Comparison of ENCODE assay signal across 21 cellular contexts in the genomic region with DNA sequence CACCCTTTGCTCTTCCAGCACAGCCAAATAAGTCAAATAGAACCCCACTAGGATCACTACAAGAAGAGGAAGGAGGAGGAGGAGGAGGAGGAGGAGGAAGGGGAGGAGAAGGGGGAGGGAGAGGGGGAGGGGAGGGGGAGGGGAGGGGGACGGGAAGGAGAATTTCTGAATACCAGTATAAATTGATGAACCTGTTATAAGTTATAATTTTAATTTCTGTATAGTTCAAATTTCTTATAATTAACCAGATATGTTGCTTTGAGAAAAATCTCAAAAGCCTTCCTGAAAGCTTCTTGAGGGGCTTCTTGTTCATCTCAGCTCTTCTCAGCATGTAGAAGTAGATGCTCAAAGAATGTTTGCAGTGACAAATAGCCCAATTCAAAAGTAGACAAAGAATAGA. TPM values are rescaled to one million over a fixed set of nuclear protein-coding genes. Genes with fewer than 3 reads are reported as not detected.
A peak's percentile ranks its signal among the peaks of the same experiment; 100 is the strongest.
DNase-seq lines count a peak whose midpoint lies in the region; ATAC-seq, FAIRE-seq and TF ChIP-seq lines count a peak whose summit lies in the region.
"Had no signal": no experiment of that assay in that cellular context is flagged by ENCODE, and none has a peak within 500 bp of the region (broad histone marks: within the 10 kb centered on the region; RNA-seq: fewer than 3 reads in every experiment).

No MANE protein-coding gene starts in this region.

- H3K4me1 ChIP-seq in A549 (peaks cover 74% of the 10 kb centered on the region), HCT116 (ENCODE audit: control insufficient read depth in 1 of 2, insufficient read depth in 2 of 2, low read length in 2 of 2) (peaks cover 27 to 49% of the 10 kb centered on the region in 2 experiments), K562 (replicated peaks in 1 of 2; ENCODE audit: control insufficient read depth in 2 of 2, insufficient read depth in 2 of 2, low read length in 2 of 2) (no peaks in the 10 kb centered on the region)
- H3K4me1 ChIP-seq: Caco-2 had no signal

- H3K4me3 ChIP-seq in A549 (no peak overlapping the region), HCT116 (replicated peaks in 1 of 2; ENCODE audit: low read depth in 1 of 2, low read length in 2 of 2) (no peak overlapping the region), K562 (no peak overlapping the region)
- H3K4me3 ChIP-seq: BLaER1 treated with 17β-estradiol and CSF1 and Interleukin-3, amounts not matched to agents 10 nM and 100 nM had no signal

- H3K79me2 ChIP-seq in HCT116 (ENCODE audit: insufficient read depth, low read length) (no peaks in the 10 kb centered on the region), K562 (ENCODE audit: control insufficient read depth, insufficient read depth, low read length) (no peaks in the 10 kb centered on the region)

- POLR2A ChIA-PET in A549 (lab: Yijun Ruan, JAX) (no interaction called here), HCT116 (lab: Charles Lee) (no interaction called here), K562 (lab: Yijun Ruan, JAX) (no interaction called here)

- no peaks in the 10 kb centered on the region for H3K9me1 ChIP-seq in K562 (ENCODE audit: control insufficient read depth, insufficient read depth, low read length)

- TF ChIP-seq EP300 in A549 (IDR thresholded peaks at IDR 0.05) = no peak
- no peak for TF ChIP-seq EP300 in K562 (IDR thresholded peaks at IDR 0.05; ENCODE audit: low read length)

- no peak for TF ChIP-seq CTCF in A549 (IDR thresholded peaks at IDR 0.05)
- TF ChIP-seq CTCF in HCT116 (IDR thresholded peaks at IDR 0.05 in 2 of 3, conservative IDR thresholded peaks at IDR 0.05 in 1 of 3; ENCODE audit: borderline replicate concordance in 1 of 3, insufficient read depth in 1 of 3, low read depth in 2 of 3, low read length in 2 of 3) = no peak
- no peak for TF ChIP-seq CTCF in K562 (IDR thresholded peaks at IDR 0.05 in 2 of 3, conservative IDR thresholded peaks at IDR 0.05 in 1 of 3; ENCODE audit: insufficient read depth in 2 of 3, low read depth in 1 of 3, low read length in 3 of 3)

- in situ Hi-C loops in K562 (cut with MboI) = no loop called here

- peak overlapping the region; percentile 89 to 96 for H3K27ac ChIP-seq in A549
- H3K27ac ChIP-seq in HCT116 (ENCODE audit: low read depth, low read length) = no peak overlapping the region
- no peak overlapping the region for H3K27ac ChIP-seq in K562 (ENCODE audit: extremely low read depth, low read depth, low read length)
- H3K27ac ChIP-seq: BLaER1 treated with 17β-estradiol and CSF1 and Interleukin-3, amounts not matched to agents 10 nM and 100 nM; C4-2B had no signal

- no peak for ATAC-seq in A549
- ATAC-seq in HCT116 = no peak
- ATAC-seq in K562 = no peak
- ATAC-seq in GM21576 (IDR thresholded peaks at IDR 0.05; ENCODE audit: unreplicated experiment) = no peak
- ATAC-seq: CD8-positive, alpha-beta T cell had no signal

- intact Hi-C loops in HCT116 (cut with micrococcal nuclease) (loop anchor here (5.0 kb wide), 1 partner anchor 124 kb away; no protein-coding TSS in a partner anchor), K562 (cut with micrococcal nuclease) (no loop called here)

- no TSS peak for BruUV-seq in HCT116 (replicated peaks; lab: Mats Ljungman, UMichigan)
- BruUV-seq in K562 (replicated peaks; lab: Mats Ljungman, UMichigan) = no TSS peak

- H3K27me3 ChIP-seq in HCT116 (ENCODE audit: insufficient read depth, low read length) (no peaks in the 10 kb centered on the region; the same call in 1 of the 2 replicates), K562 (ENCODE audit: control insufficient read depth in 2 of 2, insufficient read depth in 2 of 2, low read length in 2 of 2) (peaks cover 0 to 5% of the 10 kb centered on the region in 2 experiments; a peak in 1 of 5 replicates)
- H3K27me3 ChIP-seq: BLaER1 treated with 17β-estradiol and CSF1 and Interleukin-3, amounts not matched to agents 10 nM and 100 nM had no signal

- H3K36me3 ChIP-seq in HCT116 (ENCODE audit: control insufficient read depth in 1 of 2, insufficient read depth in 2 of 2, low read length in 2 of 2) (no peaks in the 10 kb centered on the region), K562 (ENCODE audit: control insufficient read depth, insufficient read depth, low read length) (no peaks in the 10 kb centered on the region)
- H3K36me3 ChIP-seq: BLaER1 treated with 17β-estradiol and CSF1 and Interleukin-3, amounts not matched to agents 10 nM and 100 nM had no signal

- no peak for TF ChIP-seq POLR2A in A549 (IDR thresholded peaks at IDR 0.05; ENCODE audit: low read length)
- no peak for TF ChIP-seq POLR2A in HCT116 (IDR thresholded peaks at IDR 0.05; ENCODE audit: borderline replicate concordance, extremely low read depth, insufficient read depth, insufficient read length)
- TF ChIP-seq POLR2A in K562 (conservative IDR thresholded peaks at IDR 0.05) = no peak

- 56% methylated on average over 1 of the region's 1 CpG for WGBS in A549 (ENCODE audit: missing lambda C conversion rate)
- no CpG with 5 or more reads among the region's 1 CpG for WGBS in K562 (ENCODE audit: insufficient coverage, low coverage, missing lambda C conversion rate)

- H3K9ac ChIP-seq in HCT116 (ENCODE audit: low read length) (no peak overlapping the region), K562 (ENCODE audit: insufficient read depth in 1 of 2, low read depth in 2 of 2, low read length in 2 of 2) (no peak overlapping the region)
- H3K9ac ChIP-seq: BLaER1 treated with 17β-estradiol and CSF1 and Interleukin-3, amounts not matched to agents 10 nM and 100 nM had no signal

- H2AFZ ChIP-seq in HCT116 (ENCODE audit: low read depth, low read length, poor library complexity, severe bottlenecking) = no peak overlapping the region
- no peak overlapping the region for H2AFZ ChIP-seq in K562 (ENCODE audit: low read depth, low read length)

- no peak for TF ChIP-seq RAD21 in A549 (conservative IDR thresholded peaks at IDR 0.05 in 1 of 2, IDR thresholded peaks at IDR 0.05 in 1 of 2)
- no peak for TF ChIP-seq RAD21 in HCT116 (IDR thresholded peaks at IDR 0.05; ENCODE audit: low read depth)
- no peak for TF ChIP-seq RAD21 in K562 (CRISPR knock-in tag; conservative IDR thresholded peaks at IDR 0.05 in 1 of 2, IDR thresholded peaks at IDR 0.05 in 1 of 2)

- H3K9me3 ChIP-seq in A549 (no peaks in the 10 kb centered on the region), HCT116 (ENCODE audit: control insufficient read depth in 1 of 2, insufficient read depth in 1 of 2, low read depth in 1 of 2, low read length in 2 of 2) (no peaks in the 10 kb centered on the region), K562 (replicated peaks; ENCODE audit: control insufficient read depth, insufficient read depth, low read depth, low read length) (no peaks in the 10 kb centered on the region)
- H3K9me3 ChIP-seq: BLaER1 treated with 17β-estradiol and CSF1 and Interleukin-3, amounts not matched to agents 10 nM and 100 nM; Caco-2 had no signal

- peak overlapping the region; percentile 62; the same call in 2 of the 3 replicates for H3K4me2 ChIP-seq in A549
- H3K4me2 ChIP-seq in HCT116 (ENCODE audit: low read length) = 0 out of 2 replicates have a peak overlapping the region, but pooled peaks have one; percentile 77
- no peak overlapping the region for H3K4me2 ChIP-seq in K562 (ENCODE audit: insufficient read depth, low read length)

- RAD21 ChIA-PET in HCT116 (lab: Charles Lee; ENCODE audit: low non-redundant PET in 1 of 2, low total read pairs in 2 of 2, uncharacterized antibody in 2 of 2, unreplicated experiment in 2 of 2) = no interaction called here

- CTCF ChIA-PET in A549 (lab: Yijun Ruan, JAX) = no interaction called here
- CTCF ChIA-PET in HCT116 (lab: Charles Lee) = no interaction called here
- CTCF ChIA-PET in K562 (lab: Yijun Ruan, JAX; ENCODE audit: low intra/inter-chr PET ratio) = no interaction called here

- FAIRE-seq in A549 (lab: Jason Lieb, UNC) (no peak), K562 (lab: Jason Lieb, UNC) (no peak)
- FAIRE-seq: A204.1, D721Med, G401.6, GM12891, GM19239 had no signal

- no peaks in the 10 kb centered on the region for H4K20me1 ChIP-seq in HCT116 (ENCODE audit: insufficient read depth)
- no peaks in the 10 kb centered on the region for H4K20me1 ChIP-seq in K562 (replicated peaks; ENCODE audit: control insufficient read depth, insufficient read depth, low read length)
- H4K20me1 ChIP-seq: BLaER1 treated with 17β-estradiol and CSF1 and Interleukin-3, amounts not matched to agents 10 nM and 100 nM had no signal

- H3K9me2 ChIP-seq in HCT116 (ENCODE audit: insufficient read depth) = no peaks in the 10 kb centered on the region

- no peak for DNase-seq in A549 (ENCODE audit: low read depth in 1 of 2, low spot score in 1 of 2)
- DNase-seq in HCT116 (ENCODE audit: low read depth, low spot score) = no peak
- DNase-seq in K562 (ENCODE audit: extremely low read depth in 1 of 4, low spot score in 3 of 4) = no peak
- no peak for DNase-seq in activated T-cell treated with anti-CD3 and anti-CD28 coated beads for 4 hours
- DNase-seq: 8988T; AML-193; Caco-2; Calu3; CD4-positive, alpha-beta T cell; CD8-positive, alpha-beta T cell; DMS79 treated with DMSO at 0.1 percent for 48 hours; GF-D8 had no signal

TF ChIP-seq in HCT116, 20 proteins besides CTCF, POLR2A, EP300 and RAD21 (continues in another document):
- no peak for TF ChIP-seq CBX3 (IDR thresholded peaks at IDR 0.05; ENCODE audit: low read depth)

RNA-seq across cellular contexts. Expression of a gene that starts 15.0 kb away (rescaled TPM):
- polyA plus RNA-seq in A549 (2011; rRNA removed) = 4.4 and 5.1 TPM in 2 replicates
- 6.5 and 10.7 TPM in 2 replicates for polyA plus RNA-seq in A549 (2012; cell fraction: cytosol; rRNA removed)
- 8.3 and 12.5 TPM in 2 replicates for polyA plus RNA-seq in A549 (2012; cell fraction: nucleus; rRNA removed)
- polyA plus RNA-seq in A549 (2017; fragmentation: RNase III; extraction: RNeasy Plus Mini Kit Qiagen cat#74134 plus additional on column Dnase treatment) = 6.5 to 10.0 TPM (median 8.5 TPM) in 3 replicates
- 6.8 and 10.2 TPM in 2 replicates for polyA minus RNA-seq in A549 (2011; rRNA and poly(A)+ RNA removed)
- not detected for total RNA-seq in HCT116 (2021; ENCODE audit: unreplicated experiment)
- polyA plus RNA-seq in HCT116 (2012) = 0.04 and 0.16 TPM in 2 replicates
- total RNA-seq in K562 (2011; cell fraction: chromatin; rRNA removed; ENCODE audit: low replicate concordance) = not detected in 2 replicates
- not detected in 2 replicates for total RNA-seq in K562 (2011; cell fraction: nucleolus; rRNA removed)
- not detected in 2 replicates for total RNA-seq in K562 (2011; cell fraction: nucleoplasm; rRNA removed)
- not detected in 2 replicates for total RNA-seq in K562 (2014; rRNA removed)
- total RNA-seq in K562 (2014; rRNA removed; fragmentation: Illumina TruSeq; extraction: Trizol) = not detected in 2 replicates
- total RNA-seq in K562 (2015; rRNA removed; fragmentation: Illumina TruSeq; extraction: Trizol) = not detected in 2 replicates
- not detected in 2 replicates for total RNA-seq in K562 (2021)
- polyA plus RNA-seq in K562 (2011; rRNA removed) = not detected in 2 replicates
- polyA plus RNA-seq in K562 (2011; cell fraction: cytosol; rRNA removed) = not detected in 2 replicates
- polyA plus RNA-seq in K562 (2011; cell fraction: nucleus; rRNA removed) = not detected in 2 replicates
- polyA plus RNA-seq in K562 (2012) = 0.18 TPM in 1 of 2 replicates, not detected in the other
- not detected in 2 replicates for polyA plus RNA-seq in K562 (2014; fragmentation: Illumina TruSeq; extraction: Trizol)
- polyA plus RNA-seq in K562 (2014; fragmentation: Nextera tagmentation; extraction: Ambion mirVana) = not detected
- polyA plus RNA-seq in K562 (2014; rRNA removed) = not detected in 2 replicates
- not detected in 2 replicates for polyA minus RNA-seq in K562 (2011; rRNA and poly(A)+ RNA removed)
- polyA minus RNA-seq in K562 (2011; cell fraction: cytosol; rRNA and poly(A)+ RNA removed) = not detected in 2 replicates
- not detected in 2 replicates for polyA minus RNA-seq in K562 (2011; cell fraction: nucleus; rRNA and poly(A)+ RNA removed)
- total RNA-seq: B cell; Caco-2; CD4-positive, alpha-beta T cell; CD8-positive, alpha-beta T cell had no signal

Comparison
In these comparisons a context has a peak if more than half of its experiments do, and no peak if none do; other contexts are left out.
1. H3K27ac ChIP-seq: peak in A549 (2 of 2); none in HCT116 (single experiment) and K562 (single experiment).